8 cellular contexts compared by ENCODE assay signal in the genomic region with DNA sequence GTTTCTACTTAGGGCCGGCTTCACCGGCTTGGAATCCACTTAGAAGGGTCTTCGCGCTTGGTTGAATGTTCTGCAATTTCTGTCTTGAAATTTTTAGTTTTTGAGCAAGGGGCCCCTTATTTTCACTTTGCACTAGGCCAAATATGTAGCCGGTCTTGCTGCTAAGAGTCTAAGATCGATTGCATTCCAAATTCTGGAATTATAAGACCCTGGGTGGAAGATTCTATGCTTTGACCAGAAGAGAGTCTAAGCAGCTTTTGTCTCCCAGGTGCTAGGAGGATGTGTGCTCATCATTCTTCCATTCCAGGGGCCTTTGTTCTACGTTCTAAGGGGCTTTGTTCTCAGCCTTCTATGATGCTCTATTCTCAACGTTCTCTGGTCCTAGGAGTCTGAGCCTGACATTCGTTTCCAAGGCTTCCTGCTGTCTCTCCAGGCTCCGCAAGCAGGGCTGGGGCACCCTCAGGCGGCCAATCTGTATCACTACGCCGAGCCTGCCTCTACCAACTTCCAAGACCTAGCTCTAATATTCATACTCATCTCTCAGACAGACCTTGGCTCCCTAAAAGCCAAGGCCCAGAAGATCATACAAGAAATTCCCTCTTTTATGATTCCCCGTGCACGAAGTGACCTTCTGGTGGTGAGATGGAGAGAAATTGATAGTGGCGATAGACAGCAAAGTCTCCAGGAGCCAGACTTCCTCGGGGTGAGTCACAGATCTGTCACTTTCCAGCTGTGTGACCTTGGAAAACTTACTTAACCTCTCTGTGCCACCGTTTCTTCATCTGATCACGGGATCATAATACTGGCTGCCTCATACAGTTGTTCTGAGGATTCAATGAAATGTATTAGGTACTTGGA. TPM values are rescaled to one million over a fixed set of nuclear protein-coding genes. Genes with fewer than 3 reads are reported as not detected.
DNase-seq lines count a peak whose midpoint lies in the region; ATAC-seq, FAIRE-seq and TF ChIP-seq lines count a peak whose summit lies in the region.

No MANE protein-coding gene starts in this region.

- H3K27me3 ChIP-seq in pancreas (peaks cover 0 to 8% (median 0%) of the 10 kb centered on the region in 4 donors), thymus (ENCODE audit: control insufficient read depth, insufficient read depth) (peaks cover 31% of the 10 kb centered on the region)

- WGBS in pancreas, 2 donors: 2 to 3% methylated on average over 19 of the region's 19 CpGs
- WGBS in thymus: 10% methylated on average over 19 of the region's 19 CpGs

- H3K27ac ChIP-seq in pancreas: peak overlapping the region in 2 of 4 donors; percentile 56 to 59
- H3K27ac ChIP-seq in thymus (ENCODE audit: low read depth): peak overlapping the region; percentile 80

- no peaks in the 10 kb centered on the region for H3K9me3 ChIP-seq in pancreas
- H3K9me3 ChIP-seq in thymus (ENCODE audit: control insufficient read depth): no peaks in the 10 kb centered on the region

- H3K36me3 ChIP-seq in pancreas: no peaks in the 10 kb centered on the region
- H3K36me3 ChIP-seq in thymus (ENCODE audit: control insufficient read depth, insufficient read depth): no peaks in the 10 kb centered on the region

- FAIRE-seq in pancreas (lab: Jason Lieb, UNC): no peak

- peak overlapping the region in 2 of 4 donors; percentile 10 to 39 for H3K4me3 ChIP-seq in pancreas
- H3K4me3 ChIP-seq in thymus (ENCODE audit: low read length): peak overlapping the region; percentile 58

- ATAC-seq in Right ventricle myocardium inferior (peak; percentile 79), pancreas (peak; percentile 73 to 90 (median 82)), HG02678 (IDR thresholded peaks at IDR 0.05; ENCODE audit: unreplicated experiment) (no peak)

- intact Hi-C loops in Right ventricle myocardium inferior (cut with DNase I): loop anchor here (1.0 to 2.0 kb wide), 2 partner anchors 48 to 133 kb away; no protein-coding TSS in a partner anchor
- intact Hi-C loops in pancreas (cut with DNase I): loop anchor here in 2 of 3 donors (5.0 to 10.0 kb wide), 2 partner anchors 50 to 137 kb away; no protein-coding TSS in a partner anchor

- peak; percentile 73 for DNase-seq in NCI-H128 (lab: John Stamatoyannopoulos, UW; ENCODE audit: unreplicated experiment)
- peak; percentile 93 for DNase-seq in SW480 (ENCODE audit: low spot score)
- peak; percentile 50 for DNase-seq in activated naive CD8-positive, alpha-beta T cell treated with anti-CD3 and anti-CD28 coated beads, Interleukin-2, amount 50 U/mL, for 16 hours (ENCODE audit: low read depth, low spot score)
- peak; percentile 91 for DNase-seq in Right ventricle myocardium inferior (ENCODE audit: missing footprints)
- DNase-seq in pancreas: peak; percentile 78 to 92 (median 80)

- TF ChIP-seq CTCF in GM12872 (IDR thresholded peaks at IDR 0.05; ENCODE audit: insufficient read depth, low read depth, low read length): peak; percentile 93
- TF ChIP-seq CTCF in pancreas (IDR thresholded peaks at IDR 0.05): peak; percentile 55 to 78 (median 76)

- H3K4me1 ChIP-seq in pancreas (peaks cover 5 to 13% (median 10%) of the 10 kb centered on the region in 3 donors), thymus (ENCODE audit: control insufficient read depth, insufficient read depth, low read length) (peaks cover 9% of the 10 kb centered on the region)

RNA-seq across cellular contexts. Expression of gene DACT3, which starts 1.0 kb away (rescaled TPM):
- total RNA-seq in Right ventricle myocardium inferior (14.1 TPM), pancreas (1 to 10 TPM in 2 of 6 donors, under 1 TPM in 4; 0.24 to 1.7 (median 0.48) TPM)
- polyA plus RNA-seq in pancreas (1 to 10 TPM in 1 of 2 donors, under 1 TPM in 1; 0.89 to 1.3 TPM), thymus (3.4 TPM)

RNA-seq across cellular contexts. Expression of gene GNG8, which starts 26.0 kb away (rescaled TPM):
- not detected for total RNA-seq in Right ventricle myocardium inferior
- total RNA-seq in pancreas: not detected
- not detected for polyA plus RNA-seq in pancreas
- not detected for polyA plus RNA-seq in thymus

RNA-seq across cellular contexts. Expression of gene PTGIR, which starts 37.1 kb away (rescaled TPM):
- total RNA-seq in Right ventricle myocardium inferior (3.8 TPM), pancreas (1 to 10 TPM in 4 of 6 donors, under 1 TPM in 2; 0.56 to 4.6 (median 1.6) TPM)
- polyA plus RNA-seq in pancreas (1 to 10 TPM; 3.5 TPM), thymus (7.8 TPM)

RNA-seq across cellular contexts. Expression of gene PRKD2, which starts 55.0 kb away (rescaled TPM):
- 9.6 TPM for total RNA-seq in Right ventricle myocardium inferior
- total RNA-seq in pancreas: 10 to 100 TPM; 13.8 to 33.5 (median 20.4) TPM
- 10 to 100 TPM; 61.1 to 90.3 TPM for polyA plus RNA-seq in pancreas
- 109 TPM for polyA plus RNA-seq in thymus
